ENCODE assay signal across 13 cellular contexts in genomic region chr17:68775338-68775737, GRCh38.
DNase-seq lines count a peak whose midpoint lies in the region; ATAC-seq, FAIRE-seq and TF ChIP-seq lines count a peak whose summit lies in the region.
"Had no signal": no experiment of that assay in that cellular context is flagged by ENCODE, and none has a peak within 500 bp of the region (broad histone marks: within the 10 kb centered on the region; RNA-seq: fewer than 3 reads in every experiment).

No MANE protein-coding gene starts in this region.

- H3K79me2 ChIP-seq in OCI-LY7 (ENCODE audit: insufficient read depth, low read depth, low read length), result no peaks in the 10 kb centered on the region

- no TSS peak for BruUV-seq in OCI-LY7 (replicated peaks; lab: Mats Ljungman, UMichigan)

- H3K4me2 ChIP-seq in A549 (peak overlapping the region; percentile 80; the same call in 1 of the 3 replicates), OCI-LY7 (ENCODE audit: low read length) (peak overlapping the region; percentile 66)

- H3K27ac ChIP-seq in A549, result no peak overlapping the region; a peak in 2 of 6 replicates
- peak overlapping the region; percentile 60 for H3K27ac ChIP-seq in OCI-LY7 (ENCODE audit: low read depth, low read length, poor library complexity, severe bottlenecking)
- H3K27ac ChIP-seq: VCaP had no signal

- H2AFZ ChIP-seq in OCI-LY7 (ENCODE audit: low read length), result peak overlapping the region; percentile 76

- no peak for TF ChIP-seq CTCF in A549 (IDR thresholded peaks at IDR 0.05)
- TF ChIP-seq CTCF in OCI-LY7 (conservative IDR thresholded peaks at IDR 0.05; ENCODE audit: low read length), result no peak
- no peak for TF ChIP-seq CTCF in fibroblast of pulmonary artery (IDR thresholded peaks at IDR 0.05; ENCODE audit: low read length, missing control alignments)
- TF ChIP-seq CTCF in osteocyte (IDR thresholded peaks at IDR 0.05), result no peak

- H3K4me1 ChIP-seq in A549, result peaks cover 7% of the 10 kb centered on the region
- peaks cover 26% of the 10 kb centered on the region for H3K4me1 ChIP-seq in OCI-LY7 (ENCODE audit: insufficient read depth, low read length, poor library complexity, severe bottlenecking)

- no peaks in the 10 kb centered on the region for H3K36me3 ChIP-seq in OCI-LY7 (ENCODE audit: insufficient read depth, low read length)
- H3K36me3 ChIP-seq: thyroid gland had no signal

- no peak for TF ChIP-seq EP300 in A549 (IDR thresholded peaks at IDR 0.05)

- TF ChIP-seq RAD21 in A549 (conservative IDR thresholded peaks at IDR 0.05 in 1 of 2, IDR thresholded peaks at IDR 0.05 in 1 of 2), result no peak

- TF ChIP-seq POLR2A in A549 (IDR thresholded peaks at IDR 0.05; ENCODE audit: low read length), result no peak

- CTCF ChIA-PET in A549 (lab: Yijun Ruan, JAX) (interaction anchor here (0.7 to 14.4 kb wide), 23 partner anchors 15 to 835 kb away, joined by 3 to 352 read pairs (median 4); partner anchors contain the start of gene ABCA10), OCI-LY7 (lab: Charles Lee; ENCODE audit: unreplicated experiment) (no interaction called here)

- peaks cover 20% of the 10 kb centered on the region for H3K4me1 Mint-ChIP-seq in osteocyte (ENCODE audit: unreplicated experiment)

- H3K9me3 Mint-ChIP-seq in osteocyte (ENCODE audit: unreplicated experiment), result no peaks in the 10 kb centered on the region
- H3K9me3 Mint-ChIP-seq: activated naive CD8-positive, alpha-beta T cell treated with anti-CD3 and anti-CD28 coated beads, Interleukin-2, amount 50 U/mL, for 24 hours had no signal

- H3K4me3 Mint-ChIP-seq in osteocyte (ENCODE audit: unreplicated experiment), result no peak overlapping the region
- H3K4me3 Mint-ChIP-seq: activated naive CD8-positive, alpha-beta T cell treated with anti-CD3 and anti-CD28 coated beads, Interleukin-2, amount 50 U/mL, for 24 hours had no signal

- peak overlapping the region; percentile 39 for H3K27ac Mint-ChIP-seq in osteocyte (ENCODE audit: unreplicated experiment)
- H3K27ac Mint-ChIP-seq: activated naive CD8-positive, alpha-beta T cell treated with anti-CD3 and anti-CD28 coated beads, Interleukin-2, amount 50 U/mL, for 24 hours had no signal

- H3K9me2 ChIP-seq in OCI-LY7 (ENCODE audit: insufficient read depth, low read length), result no peaks in the 10 kb centered on the region

- no peak overlapping the region for H3K4me3 ChIP-seq in A549
- H3K4me3 ChIP-seq in OCI-LY7 (ENCODE audit: low read depth, low read length, poor library complexity, severe bottlenecking), result no peak overlapping the region
- H3K4me3 ChIP-seq in fibroblast of pulmonary artery (replicated peaks; ENCODE audit: low read depth, low read length), result no peak overlapping the region
- H3K4me3 ChIP-seq: thyroid gland had no signal

- H3K9me3 ChIP-seq in A549 (no peaks in the 10 kb centered on the region), OCI-LY7 (ENCODE audit: low read length) (no peaks in the 10 kb centered on the region)
- H3K9me3 ChIP-seq: thyroid gland had no signal

- H3K27me3 Mint-ChIP-seq in osteocyte (ENCODE audit: unreplicated experiment), result no peaks in the 10 kb centered on the region
- H3K27me3 Mint-ChIP-seq: activated naive CD8-positive, alpha-beta T cell treated with anti-CD3 and anti-CD28 coated beads, Interleukin-2, amount 50 U/mL, for 24 hours had no signal

- POLR2A ChIA-PET in A549 (lab: Yijun Ruan, JAX), result no interaction called here
- POLR2A ChIA-PET in OCI-LY7 (lab: Charles Lee), result interaction anchor here (0.5 to 1.2 kb wide), 3 partner anchors 13 to 530 kb away, joined by 3 to 6 read pairs (median 3); no protein-coding TSS in a partner anchor

- no peak for DNase-seq in A549 (ENCODE audit: low read depth in 1 of 2, low spot score in 1 of 2)
- no peak for DNase-seq in OCI-LY7 (ENCODE audit: low spot score)
- peak; percentile 62 for DNase-seq in fibroblast of pulmonary artery (ENCODE audit: low read depth)
- DNase-seq in osteocyte (ENCODE audit: extremely low spot score, unreplicated experiment), result no peak
- no peak for DNase-seq in NCI-H128 (lab: John Stamatoyannopoulos, UW; ENCODE audit: unreplicated experiment)
- no peak for DNase-seq in A172 (ENCODE audit: low spot score)
- DNase-seq: activated naive CD8-positive, alpha-beta T cell treated with anti-CD3 and anti-CD28 coated beads, Interleukin-2, amount 50 U/mL, for 24 hours; hippocampal formation; NCI-H510A treated with DMSO at 0.1 percent for 48 hours; thyroid gland had no signal

- intact Hi-C loops in OCI-LY7 (cut with micrococcal nuclease; ENCODE audit: unreplicated experiment), result loop anchor here (2.0 to 10.0 kb wide), 4 partner anchors 131 to 341 kb away; partner anchors contain the start of gene ABCA9

- FAIRE-seq in A549 (lab: Jason Lieb, UNC), result no peak

- no peaks in the 10 kb centered on the region for H4K20me1 ChIP-seq in OCI-LY7 (ENCODE audit: insufficient read depth, low read length)

- H3K36me3 Mint-ChIP-seq in osteocyte (ENCODE audit: unreplicated experiment), result no peaks in the 10 kb centered on the region

- ATAC-seq in A549, result no peak
- no peak for ATAC-seq in GM19467 (IDR thresholded peaks at IDR 0.05; ENCODE audit: unreplicated experiment)
- no peak for ATAC-seq in HG02973 (IDR thresholded peaks at IDR 0.05; ENCODE audit: unreplicated experiment)
- ATAC-seq: activated naive CD8-positive, alpha-beta T cell treated with anti-CD3 and anti-CD28 coated beads, Interleukin-2, amount 50 U/mL, for 24 hours had no signal

TF ChIP-seq in A549, 52 proteins besides CTCF, POLR2A, EP300 and RAD21:
- TF ChIP-seq ESRRA (IDR thresholded peaks at IDR 0.05; ENCODE audit: borderline replicate concordance, low read length) (no peak), JUN (IDR thresholded peaks at IDR 0.05) (no peak), HOXB13 (CRISPR knock-in tag; IDR thresholded peaks at IDR 0.05; ENCODE audit: low read depth) (no peak), RFX5 (IDR thresholded peaks at IDR 0.05) (no peak), ZNF302 (CRISPR knock-in tag; IDR thresholded peaks at IDR 0.05) (no peak), ZC3H11A (IDR thresholded peaks at IDR 0.05) (no peak), CHD2 (IDR thresholded peaks at IDR 0.05; ENCODE audit: low read length, partially characterized antibody) (no peak), FOXS1 (CRISPR knock-in tag; IDR thresholded peaks at IDR 0.05) (no peak)
